Comparison of ENCODE assay signal across 1 cellular context in the genomic region with DNA sequence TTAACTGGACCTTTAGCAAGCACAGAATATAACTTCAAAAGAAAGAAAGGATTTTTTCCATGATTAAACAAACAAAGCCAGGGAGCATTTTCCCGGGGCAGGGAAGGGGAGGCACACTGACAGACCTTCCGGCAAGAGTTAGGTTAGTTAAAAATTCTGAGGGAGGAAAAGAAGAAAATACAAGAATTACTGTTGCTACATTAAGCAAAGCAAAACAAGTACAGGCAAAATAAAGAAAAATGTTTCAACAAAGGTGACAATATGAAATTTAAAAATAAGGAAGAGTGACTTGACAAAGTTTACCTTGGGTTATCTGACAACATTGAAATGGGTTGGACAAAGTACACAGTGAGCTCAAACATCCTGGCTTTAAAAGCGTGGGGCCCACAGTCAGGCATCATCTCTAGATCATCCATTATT.
TF ChIP-seq lines count a peak whose summit lies in the region.

No MANE protein-coding gene starts in this region.

TF ChIP-seq in GM23338, 12 proteins besides CTCF, POLR2A, EP300 and RAD21 (continued from another document):
- TF ChIP-seq, protein P1, sequence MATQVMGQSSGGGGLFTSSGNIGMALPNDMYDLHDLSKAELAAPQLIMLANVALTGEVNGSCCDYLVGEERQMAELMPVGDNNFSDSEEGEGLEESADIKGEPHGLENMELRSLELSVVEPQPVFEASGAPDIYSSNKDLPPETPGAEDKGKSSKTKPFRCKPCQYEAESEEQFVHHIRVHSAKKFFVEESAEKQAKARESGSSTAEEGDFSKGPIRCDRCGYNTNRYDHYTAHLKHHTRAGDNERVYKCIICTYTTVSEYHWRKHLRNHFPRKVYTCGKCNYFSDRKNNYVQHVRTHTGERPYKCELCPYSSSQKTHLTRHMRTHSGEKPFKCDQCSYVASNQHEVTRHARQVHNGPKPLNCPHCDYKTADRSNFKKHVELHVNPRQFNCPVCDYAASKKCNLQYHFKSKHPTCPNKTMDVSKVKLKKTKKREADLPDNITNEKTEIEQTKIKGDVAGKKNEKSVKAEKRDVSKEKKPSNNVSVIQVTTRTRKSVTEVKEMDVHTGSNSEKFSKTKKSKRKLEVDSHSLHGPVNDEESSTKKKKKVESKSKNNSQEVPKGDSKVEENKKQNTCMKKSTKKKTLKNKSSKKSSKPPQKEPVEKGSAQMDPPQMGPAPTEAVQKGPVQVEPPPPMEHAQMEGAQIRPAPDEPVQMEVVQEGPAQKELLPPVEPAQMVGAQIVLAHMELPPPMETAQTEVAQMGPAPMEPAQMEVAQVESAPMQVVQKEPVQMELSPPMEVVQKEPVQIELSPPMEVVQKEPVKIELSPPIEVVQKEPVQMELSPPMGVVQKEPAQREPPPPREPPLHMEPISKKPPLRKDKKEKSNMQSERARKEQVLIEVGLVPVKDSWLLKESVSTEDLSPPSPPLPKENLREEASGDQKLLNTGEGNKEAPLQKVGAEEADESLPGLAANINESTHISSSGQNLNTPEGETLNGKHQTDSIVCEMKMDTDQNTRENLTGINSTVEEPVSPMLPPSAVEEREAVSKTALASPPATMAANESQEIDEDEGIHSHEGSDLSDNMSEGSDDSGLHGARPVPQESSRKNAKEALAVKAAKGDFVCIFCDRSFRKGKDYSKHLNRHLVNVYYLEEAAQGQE (IDR thresholded peaks at IDR 0.05; ENCODE audit: unreplicated experiment), result no peak
- TF ChIP-seq STAT1 (IDR thresholded peaks at IDR 0.05; ENCODE audit: unreplicated experiment) (no peak), EZH2 (IDR thresholded peaks at IDR 0.05; ENCODE audit: low read depth, unreplicated experiment) (no peak), ZNF462 (CRISPR knock-in tag; IDR thresholded peaks at IDR 0.05) (no peak), NANOG (IDR thresholded peaks at IDR 0.05; ENCODE audit: borderline replicate concordance) (no peak), ZNF114 (CRISPR knock-in tag; IDR thresholded peaks at IDR 0.05) (no peak), POLR2AphosphoS5 (IDR thresholded peaks at IDR 0.05; ENCODE audit: low read depth) (no peak)
